32 cellular contexts compared by ENCODE assay signal in the genomic region with DNA sequence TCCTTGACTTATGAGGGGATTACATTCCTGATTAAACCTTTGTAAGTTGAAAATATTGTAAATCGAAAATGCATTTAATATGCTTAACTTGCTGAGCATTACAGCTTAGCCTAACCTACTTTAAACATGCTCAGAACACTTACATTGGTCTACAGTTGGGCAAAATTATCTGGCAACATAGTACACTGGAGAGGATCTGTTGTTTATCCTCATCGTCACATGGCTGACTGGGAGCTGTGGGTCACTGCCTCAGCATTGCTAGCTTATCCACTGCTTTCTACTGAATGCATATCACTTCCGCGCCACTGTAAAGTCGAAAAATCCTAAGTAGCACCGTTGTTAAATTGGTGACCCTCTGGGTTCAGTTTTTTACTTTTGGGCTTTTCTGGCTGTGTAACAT. TPM values are rescaled to one million over a fixed set of nuclear protein-coding genes. Genes with fewer than 3 reads are reported as not detected.
DNase-seq lines count a peak whose midpoint lies in the region; ATAC-seq, FAIRE-seq and TF ChIP-seq lines count a peak whose summit lies in the region.
"Had no signal": no experiment of that assay in that cellular context is flagged by ENCODE, and none has a peak within 500 bp of the region (broad histone marks: within the 10 kb centered on the region; RNA-seq: fewer than 3 reads in every experiment).

No MANE protein-coding gene starts in this region.

- CTCF ChIA-PET in Panc1 (lab: Charles Lee): no interaction called here

- H3K9me3 ChIP-seq in Panc1 (ENCODE audit: control insufficient read depth, insufficient read depth, low read depth, low read length): no peaks in the 10 kb centered on the region
- no peaks in the 10 kb centered on the region for H3K9me3 ChIP-seq in upper lobe of left lung
- H3K9me3 ChIP-seq in aorta (ENCODE audit: control insufficient read depth, low read length): no peaks in the 10 kb centered on the region
- H3K9me3 ChIP-seq: BLaER1, colonic mucosa, right atrium auricular region had no signal

- intact Hi-C loops in Panc1 (cut with micrococcal nuclease; ENCODE audit: unreplicated experiment) (loop anchor here (5.0 kb wide), 1 partner anchor 274 kb away; no protein-coding TSS in a partner anchor), aorta (cut with DNase I) (no loop called here)

- POLR2A ChIA-PET in Panc1 (lab: Charles Lee): no interaction called here

- TF ChIP-seq POLR2A in upper lobe of left lung (IDR thresholded peaks at IDR 0.05): no peak

- H3K4me3 Mint-ChIP-seq in osteocyte (ENCODE audit: unreplicated experiment): no peak overlapping the region
- H3K4me3 Mint-ChIP-seq: endodermal cell; natural killer cell treated with Interleukin-12 subunit alpha and Interleukin-12 subunit beta and Interleukin-15 and Interleukin-18, amount 100 ng/mL, for 72 hours; stimulated activated effector memory CD8-positive, alpha-beta T cell treated with anti-CD3 and anti-CD28 coated beads, Interleukin-12 subunit alpha, Interleukin-12 subunit beta, amount 100 ng/mL, for 72 hours had no signal

- no peak for TF ChIP-seq CTCF in D721Med (IDR thresholded peaks at IDR 0.05; ENCODE audit: insufficient read depth, missing control alignments)
- TF ChIP-seq CTCF in Panc1 (IDR thresholded peaks at IDR 0.05): no peak
- TF ChIP-seq CTCF in osteocyte (IDR thresholded peaks at IDR 0.05): no peak
- no peak for TF ChIP-seq CTCF in upper lobe of left lung (IDR thresholded peaks at IDR 0.05)

- peaks cover 25% of the 10 kb centered on the region for H3K36me3 ChIP-seq in Panc1 (ENCODE audit: control insufficient read depth, insufficient read depth, low read length)
- H3K36me3 ChIP-seq in upper lobe of left lung: peaks cover 0 to 31% (median 9%) of the 10 kb centered on the region in 4 donors
- peaks cover 0 to 2% of the 10 kb centered on the region in 2 donors for H3K36me3 ChIP-seq in aorta (ENCODE audit: control insufficient read depth in 1 of 2, insufficient read depth in 2 of 2, low read length in 1 of 2)
- H3K36me3 ChIP-seq: colonic mucosa had no signal

- no TSS peak for BruUV-seq in Panc1 (replicated peaks; lab: Mats Ljungman, UMichigan)

- H3K27me3 ChIP-seq in Panc1 (ENCODE audit: control insufficient read depth, insufficient read depth, low read length) (no peaks in the 10 kb centered on the region), upper lobe of left lung (no peaks in the 10 kb centered on the region), aorta (ENCODE audit: control insufficient read depth in 1 of 2, insufficient read depth in 2 of 2, low read length in 1 of 2) (no peaks in the 10 kb centered on the region)
- H3K27me3 ChIP-seq: BLaER1, brain microvascular endothelial cell, colonic mucosa, hepatocyte, right atrium auricular region had no signal

- H3K4me3 ChIP-seq in Panc1 (ENCODE audit: low read depth in 2 of 2, low read length in 2 of 2) (no peak overlapping the region), upper lobe of left lung (no peak overlapping the region), aorta (ENCODE audit: low read length in 2 of 2) (no peak overlapping the region)
- H3K4me3 ChIP-seq: BLaER1, colonic mucosa, hepatocyte, right atrium auricular region had no signal

- peak; percentile 25 for FAIRE-seq in D721Med (lab: Jason Lieb, UNC)

- WGBS in upper lobe of left lung, 2 donors: 94 to 98% methylated on average over 6 of the region's 6 CpGs
- WGBS in aorta, 2 donors: 85 to 90% methylated on average over 6 of the region's 6 CpGs

- peaks cover 16% of the 10 kb centered on the region for H3K4me1 Mint-ChIP-seq in osteocyte (ENCODE audit: unreplicated experiment)
- H3K4me1 Mint-ChIP-seq: endodermal cell had no signal

- peak overlapping the region; percentile 1 for H3K27ac Mint-ChIP-seq in osteocyte (ENCODE audit: unreplicated experiment)
- H3K27ac Mint-ChIP-seq: endodermal cell; natural killer cell treated with Interleukin-12 subunit alpha and Interleukin-12 subunit beta and Interleukin-15 and Interleukin-18, amount 100 ng/mL, for 72 hours had no signal

- in situ Hi-C loops in Panc1 (cut with HindIII; ENCODE audit: low pct_unique_long_range_greater_than_20kb, low sequenced_read_pairs): no loop called here

- DNase-seq in D721Med (ENCODE audit: insufficient read length, low spot score) (no peak), Panc1 (ENCODE audit: low read depth, low spot score) (no peak), fibroblast of gingiva (ENCODE audit: low read depth) (peak; percentile 13), osteocyte (ENCODE audit: extremely low spot score, unreplicated experiment) (no peak), upper lobe of left lung (no peak), aorta (no peak)
- no peak for DNase-seq in activated naive CD4-positive, alpha-beta T cell (lab: John Stamatoyannopoulos, UW)
- DNase-seq: activated CD4-positive, alpha-beta T cell treated with anti-CD3 and anti-CD28 coated beads for 48 hours; activated gamma-delta T cell; activated T-cell treated with anti-CD3 and anti-CD28 coated beads, Interleukin-2, amount 50 U/mL, for 1 hour; brain microvascular endothelial cell; colonic mucosa; DMS79 treated with DMSO at 0.1 percent for 48 hours; endodermal cell; foreskin melanocyte; HCEC 1CT; NCI-H1436; NCI-H2107; NCI-H510A; PC-3; Right ventricle myocardium superior; stimulated activated CD4-positive, alpha-beta T cell treated with anti-CD3 and anti-CD28 coated beads, Interleukin-12 subunit alpha, Interleukin-12 subunit beta, amount 100 ng/mL, for 4 hours; stimulated activated CD4-positive, alpha-beta T cell treated with anti-CD3 and anti-CD28 coated beads, Interleukin-4, amount 100 ng/mL, for 24 hours; WERI-Rb-1 had no signal

- H3K36me3 Mint-ChIP-seq in osteocyte (ENCODE audit: unreplicated experiment): peaks cover 23% of the 10 kb centered on the region

- H3K27ac ChIP-seq in Panc1 (ENCODE audit: low read length) (0 out of 2 replicates have a peak overlapping the region, but pooled peaks have one; percentile 54), upper lobe of left lung (no peak overlapping the region), aorta (ENCODE audit: low read depth in 1 of 2, low read length in 2 of 2) (no peak overlapping the region)
- H3K27ac ChIP-seq: BLaER1, brain microvascular endothelial cell, colonic mucosa, hepatocyte, KMS-11, right atrium auricular region, WERI-Rb-1 had no signal

- no peaks in the 10 kb centered on the region for H3K27me3 Mint-ChIP-seq in osteocyte (ENCODE audit: unreplicated experiment)
- H3K27me3 Mint-ChIP-seq: natural killer cell treated with Interleukin-12 subunit alpha and Interleukin-12 subunit beta and Interleukin-15 and Interleukin-18, amount 100 ng/mL, for 72 hours had no signal

- no peaks in the 10 kb centered on the region for H3K9me3 Mint-ChIP-seq in osteocyte (ENCODE audit: unreplicated experiment)
- H3K9me3 Mint-ChIP-seq: endodermal cell; natural killer cell treated with Interleukin-12 subunit alpha and Interleukin-12 subunit beta and Interleukin-15 and Interleukin-18, amount 100 ng/mL, for 72 hours; stimulated activated effector memory CD8-positive, alpha-beta T cell treated with anti-CD3 and anti-CD28 coated beads, Interleukin-12 subunit alpha, Interleukin-12 subunit beta, amount 100 ng/mL, for 72 hours had no signal

- H3K4me1 ChIP-seq in Panc1 (ENCODE audit: control insufficient read depth, insufficient read depth, low read length) (peaks cover 4% of the 10 kb centered on the region; the same call in 1 of the 2 replicates), upper lobe of left lung (no peaks in the 10 kb centered on the region), aorta (ENCODE audit: control insufficient read depth in 1 of 2, insufficient read depth in 2 of 2, low read length in 2 of 2) (no peaks in the 10 kb centered on the region)
- H3K4me1 ChIP-seq: BLaER1, colonic mucosa, right atrium auricular region had no signal

- ATAC-seq in Panc1: no peak
- no peak for ATAC-seq in upper lobe of left lung (ENCODE audit: low FRiP score in 2 of 2)
- no peak for ATAC-seq in GM21786 (IDR thresholded peaks at IDR 0.05; ENCODE audit: unreplicated experiment)
- ATAC-seq in aorta (ENCODE audit: low FRiP score): no peak
- ATAC-seq: esophagus mucosa; natural killer cell treated with Interleukin-12 subunit alpha and Interleukin-12 subunit beta and Interleukin-15 and Interleukin-18, amount 100 ng/mL, for 72 hours had no signal

- TF ChIP-seq EP300 in upper lobe of left lung (IDR thresholded peaks at IDR 0.05): no peak

RNA-seq across cellular contexts. Expression of a gene that starts 13.7 kb away (rescaled TPM):
- total RNA-seq in Panc1 (2021; ENCODE audit: unreplicated experiment) (47.0 TPM), osteocyte (31.6 and 36.8 TPM in 2 replicates), upper lobe of left lung (10 to 100 TPM in 5 of 6 donors, 1 to 10 TPM in 1; 6.7 to 27.1 (median 20.0) TPM), aorta (10 to 100 TPM; 17.4 to 33.3 TPM)
- polyA plus RNA-seq in Panc1 (2012; ENCODE audit: insufficient read length): 12.7 TPM
- 10 to 100 TPM; 10.4 to 13.3 TPM for polyA plus RNA-seq in aorta

RNA-seq across cellular contexts. Expression of a gene that starts 13.8 kb away (rescaled TPM):
- total RNA-seq in Panc1 (2021; ENCODE audit: unreplicated experiment): 42.4 TPM
- 19.8 TPM for polyA plus RNA-seq in Panc1 (2012; ENCODE audit: insufficient read length)
- total RNA-seq in osteocyte: 63.7 and 71.9 TPM in 2 replicates
- total RNA-seq in upper lobe of left lung: 100 to 1,000 TPM in 1 of 6 donors, 10 to 100 TPM in 5; 37.4 to 167 (median 57.2) TPM
- total RNA-seq in aorta: 10 to 100 TPM; 52.4 to 63.4 TPM
- polyA plus RNA-seq in aorta: 100 to 1,000 TPM in 1 of 2 donors, 10 to 100 TPM in 1; 46.0 to 121 TPM

RNA-seq across cellular contexts. Expression of a gene that starts 35.3 kb away (rescaled TPM):
- total RNA-seq in Panc1 (2021; ENCODE audit: unreplicated experiment) (6.3 TPM), osteocyte (10.0 and 10.6 TPM in 2 replicates), upper lobe of left lung (10 to 100 TPM in 1 of 6 donors, 1 to 10 TPM in 5; 3.6 to 14.5 (median 5.4) TPM), aorta (1 to 10 TPM; 3.2 to 7.6 TPM)
- 3.5 TPM for polyA plus RNA-seq in Panc1 (2012; ENCODE audit: insufficient read length)
- 1 to 10 TPM; 2.9 to 3.5 TPM for polyA plus RNA-seq in aorta
